Comparison of ENCODE assay signal across 27 cellular contexts in genomic region chrX:18649498-18649951, GRCh38. TPM values are rescaled to one million over a fixed set of nuclear protein-coding genes. Genes with fewer than 3 reads are reported as not detected.
DNase-seq lines count a peak whose midpoint lies in the region; ATAC-seq lines count a peak whose summit lies in the region.
"Had no signal": no experiment of that assay in that cellular context is flagged by ENCODE, and none has a peak within 500 bp of the region (broad histone marks: within the 10 kb centered on the region; RNA-seq: fewer than 3 reads in every experiment).

No MANE protein-coding gene starts in this region.

- no peaks in the 10 kb centered on the region for H3K4me1 ChIP-seq in SJCRH30
- H3K4me1 ChIP-seq: heart right ventricle, tibial nerve had no signal

- no peaks in the 10 kb centered on the region for H3K36me3 ChIP-seq in SJCRH30
- H3K36me3 ChIP-seq: heart right ventricle, tibial nerve had no signal

- DNase-seq in DMS 273 (lab: John Stamatoyannopoulos, UW; ENCODE audit: unreplicated experiment) (peak; percentile 15), DMS 273 treated with DMSO at 0.1 percent for 48 hours (lab: John Stamatoyannopoulos, UW) (no peak), SJCRH30 (peak in 1 of 2 experiments; percentile 12), left kidney (ENCODE audit: low read depth, low spot score) (peak; percentile 57), renal cortical epithelial cell (ENCODE audit: low read depth) (peak; percentile 46), foreskin melanocyte (no peak)
- DNase-seq in central memory CD4-positive, alpha-beta T cell, result no peak
- DNase-seq: activated CD4-positive, alpha-beta T cell treated with anti-CD3 and anti-CD28 coated beads for 4 hours; activated naive CD4-positive, alpha-beta T cell treated with anti-CD3 and anti-CD28 coated beads for 36 hours; activated T-cell treated with anti-CD3 and anti-CD28 coated beads, Interleukin-2, amount 50 U/mL, for 72 hours; AML-193; caudate nucleus; dermis blood vessel endothelial cell; DND-41; GM23248; heart right ventricle; immature natural killer cell; NCI-H748 treated with DMSO at 0.1 percent for 48 hours; right cardiac atrium; Right ventricle myocardium superior had no signal

- no peak overlapping the region for H3K27ac ChIP-seq in SJCRH30
- H3K27ac ChIP-seq: 22Rv1, GM23248, heart right ventricle, tibial nerve had no signal

- H3K9me3 ChIP-seq in SJCRH30 (replicated peaks), result no peaks in the 10 kb centered on the region
- H3K9me3 ChIP-seq: heart right ventricle, tibial nerve had no signal

- ATAC-seq in HG02973 (IDR thresholded peaks at IDR 0.05; ENCODE audit: unreplicated experiment), result no peak
- ATAC-seq: activated T-cell treated with anti-CD3 and anti-CD28 coated beads, Interleukin-2, amount 50 U/mL, for 72 hours; heart right ventricle; right cardiac atrium had no signal

- no peaks in the 10 kb centered on the region for H3K27me3 ChIP-seq in SJCRH30
- H3K27me3 ChIP-seq: heart right ventricle, tibial nerve had no signal

- 0 out of 2 replicates have a peak overlapping the region, but pooled peaks have one; percentile 9 for H3K4me3 ChIP-seq in SJCRH30
- H3K4me3 ChIP-seq: GM23248, heart right ventricle, tibial nerve had no signal

RNA-seq across cellular contexts. Expression of gene RS1, which starts 22.4 kb away (rescaled TPM):
- total RNA-seq in SJCRH30 (2014; rRNA removed; shearing (Covaris generic)), result not detected in 2 replicates
- 0.05 and 0.17 TPM in 2 replicates for total RNA-seq in renal cortical epithelial cell
- total RNA-seq: activated naive CD4-positive, alpha-beta T cell treated with anti-CD3 and anti-CD28 coated beads for 36 hours; activated T-cell treated with anti-CD3 and anti-CD28 coated beads, Interleukin-2, amount 50 U/mL, for 72 hours; dermis blood vessel endothelial cell; GM23248; heart right ventricle; lung microvascular endothelial cell; M059J; OCI-LY7; omental fat pad; right cardiac atrium; Right ventricle myocardium superior; tibial nerve had no signal

RNA-seq across cellular contexts. Expression of gene PPEF1, which starts 57.9 kb away (rescaled TPM):
- 0.51 TPM in 1 of 2 replicates, not detected in the other for total RNA-seq in SJCRH30 (2014; rRNA removed; shearing (Covaris generic))
- 0.05 TPM in 1 of 2 replicates, not detected in the other for total RNA-seq in renal cortical epithelial cell
- total RNA-seq: dermis blood vessel endothelial cell, GM23248, lung microvascular endothelial cell, M059J, OCI-LY7, omental fat pad had no signal

Comparison
In these comparisons a context has a peak if more than half of its experiments do, and no peak if none do; other contexts are left out.
1. DNase-seq: peak in DMS 273 (single experiment), left kidney (single experiment) and renal cortical epithelial cell (single experiment); none in DMS 273 treated with DMSO at 0.1 percent for 48 hours (single experiment), central memory CD4-positive, alpha-beta T cell (single experiment) and foreskin melanocyte (single experiment).